25 cellular contexts compared by ENCODE assay signal in genomic region chr1:192678099-192678498, GRCh38. TPM values are rescaled to one million over a fixed set of nuclear protein-coding genes. Genes with fewer than 3 reads are reported as not detected.
"Had no signal": no experiment of that assay in that cellular context is flagged by ENCODE, and none has a peak within 500 bp of the region (broad histone marks: within the 10 kb centered on the region; RNA-seq: fewer than 3 reads in every experiment).

No MANE protein-coding gene starts in this region.

- DNase-seq: immature natural killer cell; kidney; left colon; left lung; lower lobe of right lung; mammary epithelial cell; mesenchymal stem cell; naive thymus-derived CD8-positive, alpha-beta T cell; pancreas; posterior cingulate gyrus; psoas muscle; right lobe of liver; stimulated activated CD4-positive, alpha-beta T cell treated with anti-CD3 and anti-CD28 coated beads, Interleukin-4, amount 100 ng/mL, for 24 hours; stimulated activated naive CD4-positive, alpha-beta T cell; tibial artery; trophoblast cell had no signal

- ATAC-seq: left colon; left lung; lower lobe of right lung; naive thymus-derived CD8-positive, alpha-beta T cell; pancreas; psoas muscle; right lobe of liver; stimulated activated effector memory CD8-positive, alpha-beta T cell treated with anti-CD3 and anti-CD28 coated beads, Interleukin-12 subunit alpha, Interleukin-12 subunit beta, amount 100 ng/mL, for 72 hours had no signal

- H3K27me3 ChIP-seq: left lung, pancreas, right atrium auricular region, right lobe of liver, suprapubic skin, tibial artery, vagina had no signal

- H3K4me1 ChIP-seq: left lung, lower lobe of right lung, pancreas, psoas muscle, right atrium auricular region, right lobe of liver, suprapubic skin, tibial artery, vagina had no signal

- H3K4me3 ChIP-seq: left lung, lower lobe of right lung, pancreas, psoas muscle, right atrium auricular region, right lobe of liver, skin epidermis, suprapubic skin, thoracic aorta, tibial artery, vagina had no signal

- H3K27ac ChIP-seq: left lung, lower lobe of right lung, pancreas, psoas muscle, right atrium auricular region, right lobe of liver, skin epidermis, suprapubic skin, thoracic aorta, tibial artery, vagina had no signal

- H3K36me3 ChIP-seq: left lung, lower lobe of right lung, pancreas, right atrium auricular region, right lobe of liver, suprapubic skin, thoracic aorta, tibial artery, vagina had no signal

- H3K9me3 ChIP-seq: left lung, lower lobe of right lung, pancreas, psoas muscle, right atrium auricular region, right lobe of liver, suprapubic skin, thoracic aorta, tibial artery, vagina had no signal

RNA-seq across cellular contexts. Expression of gene RGS13, which starts 42.2 kb away (rescaled TPM):
- total RNA-seq: mammary epithelial cell; naive thymus-derived CD8-positive, alpha-beta T cell; neural crest cell; osteoblast; renal cortical epithelial cell; right atrium auricular region; right lobe of liver had no signal
